8 cellular contexts compared by ENCODE assay signal in genomic region chr7:64888561-64888900, GRCh38. TPM values are rescaled to one million over a fixed set of nuclear protein-coding genes. Genes with fewer than 3 reads are reported as not detected.
A peak's percentile ranks its signal among the peaks of the same experiment; 100 is the strongest.
DNase-seq lines count a peak whose midpoint lies in the region; ATAC-seq and TF ChIP-seq lines count a peak whose summit lies in the region.

No MANE protein-coding gene starts in this region.

- POLR2A ChIA-PET in naive thymus-derived CD8-positive, alpha-beta T cell (lab: Charles Lee) = interaction anchor here (0.7 to 1.1 kb wide), 2 partner anchors 15 to 17 kb away, joined by 3 to 4 read pairs; partner anchors contain the start of gene ZNF273

- H3K4me3 Mint-ChIP-seq in naive thymus-derived CD8-positive, alpha-beta T cell = peak overlapping the region; percentile 72 to 97 (median 92)

- peaks cover 0 to 7% (median 0%) of the 10 kb centered on the region in 9 donors for H3K9me3 Mint-ChIP-seq in naive thymus-derived CD8-positive, alpha-beta T cell

- ATAC-seq in HG03175 (IDR thresholded peaks at IDR 0.05; ENCODE audit: unreplicated experiment) = peak; percentile 14
- peak; percentile 29 to 53 for ATAC-seq in naive thymus-derived CD8-positive, alpha-beta T cell

- H3K27me3 Mint-ChIP-seq in naive thymus-derived CD8-positive, alpha-beta T cell = peaks cover 17 to 70% (median 54%) of the 10 kb centered on the region in 5 donors

- peak overlapping the region in 7 of 10 donors; percentile 8 to 87 (median 82) for H3K27ac Mint-ChIP-seq in naive thymus-derived CD8-positive, alpha-beta T cell

- H3K36me3 Mint-ChIP-seq in naive thymus-derived CD8-positive, alpha-beta T cell = peaks cover 0 to 7% (median 0%) of the 10 kb centered on the region in 3 donors

- H3K4me3 ChIP-seq in AG10803 (ENCODE audit: low read length) = peak overlapping the region; percentile 52
- H3K4me3 ChIP-seq in epithelial cell of esophagus (ENCODE audit: low read length) = peak overlapping the region; percentile 31

- no peak for TF ChIP-seq CTCF in AG10803 (conservative IDR thresholded peaks at IDR 0.05; ENCODE audit: low read length)
- TF ChIP-seq CTCF in epithelial cell of esophagus (IDR thresholded peaks at IDR 0.05; ENCODE audit: insufficient read depth, low read depth, low read length, missing control alignments) = no peak

- DNase-seq in AG10803 (ENCODE audit: low read depth) = no peak
- DNase-seq in epithelial cell of esophagus (ENCODE audit: low read depth) = no peak
- peak in 3 of 10 donors; percentile 18 to 28 (median 23) for DNase-seq in naive thymus-derived CD8-positive, alpha-beta T cell
- DNase-seq in GDM1 (lab: John Stamatoyannopoulos, UW) = no peak
- DNase-seq in NCI-H1105 treated with DMSO at 0.1 percent for 48 hours (lab: John Stamatoyannopoulos, UW) = no peak
- no peak for DNase-seq in NCI-H774 (lab: John Stamatoyannopoulos, UW)
- no peak for DNase-seq in hepatic stellate cell (ENCODE audit: low spot score)

- H3K4me1 Mint-ChIP-seq in naive thymus-derived CD8-positive, alpha-beta T cell = peaks cover 10 to 22% (median 14%) of the 10 kb centered on the region in 4 donors

RNA-seq across cellular contexts. Expression of gene ZNF273, which starts 14.5 kb away (rescaled TPM):
- total RNA-seq in naive thymus-derived CD8-positive, alpha-beta T cell = 1 to 10 TPM; 9.5 TPM
- polyA plus RNA-seq in naive thymus-derived CD8-positive, alpha-beta T cell = 1 to 10 TPM; 3.6 to 4.6 (median 4.5) TPM
